In genomic region chr1:83849191-83850061, GRCh38 we compare ENCODE assay signal across 15 cellular contexts.
DNase-seq lines count a peak whose midpoint lies in the region; ATAC-seq and TF ChIP-seq lines count a peak whose summit lies in the region.
"Had no signal": no experiment of that assay in that cellular context is flagged by ENCODE, and none has a peak within 500 bp of the region (broad histone marks: within the 10 kb centered on the region; RNA-seq: fewer than 3 reads in every experiment).

No MANE protein-coding gene starts in this region.

- intact Hi-C loops in Panc1 (cut with micrococcal nuclease; ENCODE audit: unreplicated experiment) (no loop called here), vagina (cut with DNase I) (no loop called here)

- POLR2A ChIA-PET in Panc1 (lab: Charles Lee) = interaction anchor here (0.6 kb wide), 1 partner anchor 9 kb away, joined by 3 read pairs; no protein-coding TSS in a partner anchor

- DNase-seq in Panc1 (ENCODE audit: low read depth, low spot score) (no peak), coronary artery (ENCODE audit: low spot score) (no peak), substantia nigra (lab: John Stamatoyannopoulos, UW) (no peak), vagina (ENCODE audit: extremely low spot score in 2 of 2) (no peak), NOMO-1 (lab: John Stamatoyannopoulos, UW; ENCODE audit: unreplicated experiment in 2 of 2) (no peak)
- DNase-seq: C1 segment of cervical spinal cord; kidney; NCI-H226; nucleus accumbens; stimulated activated CD4-positive, alpha-beta T cell treated with anti-CD3 and anti-CD28 coated beads, Interleukin-2, amount 100 ng/mL, for 24 hours had no signal

- H3K9me3 ChIP-seq in Panc1 (ENCODE audit: control insufficient read depth, insufficient read depth, low read depth, low read length) (no peaks in the 10 kb centered on the region), vagina (no peaks in the 10 kb centered on the region)
- H3K9me3 ChIP-seq: breast epithelium, suprapubic skin had no signal

- H3K36me3 ChIP-seq in Panc1 (ENCODE audit: control insufficient read depth, insufficient read depth, low read length) (no peaks in the 10 kb centered on the region), vagina (no peaks in the 10 kb centered on the region)
- H3K36me3 ChIP-seq: breast epithelium, suprapubic skin had no signal

- BruUV-seq in Panc1 (replicated peaks; lab: Mats Ljungman, UMichigan) = no TSS peak

- H3K4me1 ChIP-seq in Panc1 (ENCODE audit: control insufficient read depth, insufficient read depth, low read length) = no peaks in the 10 kb centered on the region
- no peaks in the 10 kb centered on the region for H3K4me1 ChIP-seq in vagina
- H3K4me1 ChIP-seq: breast epithelium had no signal

- ATAC-seq in GM18517 (IDR thresholded peaks at IDR 0.05; ENCODE audit: unreplicated experiment) = peak; percentile 45
- peak; percentile 69 for ATAC-seq in HG03039 (IDR thresholded peaks at IDR 0.05; ENCODE audit: unreplicated experiment)
- ATAC-seq in Panc1 = peak; percentile 44; the same call in 1 of the 2 replicates

- H3K27ac ChIP-seq in C4-2B (no peak overlapping the region), Panc1 (ENCODE audit: low read length) (no peak overlapping the region), coronary artery (no peak overlapping the region), substantia nigra (ENCODE audit: low read depth, low read length, poor library complexity, severe bottlenecking) (no peak overlapping the region), vagina (no peak overlapping the region)
- H3K27ac ChIP-seq: breast epithelium, suprapubic skin had no signal

- TF ChIP-seq CTCF in C4-2B (conservative IDR thresholded peaks at IDR 0.05) = peak; percentile 16; the same call in 1 of the 2 replicates
- TF ChIP-seq CTCF in Panc1 (IDR thresholded peaks at IDR 0.05) = peak; percentile 23; the same call in 1 of the 2 replicates
- no peak for TF ChIP-seq CTCF in coronary artery (IDR thresholded peaks at IDR 0.05)
- no peak for TF ChIP-seq CTCF in vagina (IDR thresholded peaks at IDR 0.05)

- in situ Hi-C loops in Panc1 (cut with HindIII; ENCODE audit: low pct_unique_long_range_greater_than_20kb, low sequenced_read_pairs) = no loop called here

- no peak for TF ChIP-seq POLR2A in vagina (IDR thresholded peaks at IDR 0.05)

- CTCF ChIA-PET in Panc1 (lab: Charles Lee) = no interaction called here

- H3K4me3 ChIP-seq in Panc1 (ENCODE audit: low read depth in 2 of 2, low read length in 2 of 2) = no peak overlapping the region
- no peak overlapping the region for H3K4me3 ChIP-seq in coronary artery
- no peak overlapping the region for H3K4me3 ChIP-seq in vagina
- H3K4me3 ChIP-seq: breast epithelium, suprapubic skin had no signal

- H3K27me3 ChIP-seq in Panc1 (ENCODE audit: control insufficient read depth, insufficient read depth, low read length) = peaks cover 29% of the 10 kb centered on the region
- no peaks in the 10 kb centered on the region for H3K27me3 ChIP-seq in vagina
- H3K27me3 ChIP-seq: breast epithelium, suprapubic skin had no signal

Comparison
In these comparisons a context has a peak if more than half of its experiments do, and no peak if none do; other contexts are left out.
1. CTCF ChIP-seq: peak in C4-2B (single experiment) and Panc1 (single experiment); none in coronary artery (single experiment) and vagina (0 of 3).
2. Peak in every context shown above with its lines, with median percentiles within 50 percentile points of each other: ATAC-seq.